1 cellular context compared by ENCODE assay signal in the genomic region with DNA sequence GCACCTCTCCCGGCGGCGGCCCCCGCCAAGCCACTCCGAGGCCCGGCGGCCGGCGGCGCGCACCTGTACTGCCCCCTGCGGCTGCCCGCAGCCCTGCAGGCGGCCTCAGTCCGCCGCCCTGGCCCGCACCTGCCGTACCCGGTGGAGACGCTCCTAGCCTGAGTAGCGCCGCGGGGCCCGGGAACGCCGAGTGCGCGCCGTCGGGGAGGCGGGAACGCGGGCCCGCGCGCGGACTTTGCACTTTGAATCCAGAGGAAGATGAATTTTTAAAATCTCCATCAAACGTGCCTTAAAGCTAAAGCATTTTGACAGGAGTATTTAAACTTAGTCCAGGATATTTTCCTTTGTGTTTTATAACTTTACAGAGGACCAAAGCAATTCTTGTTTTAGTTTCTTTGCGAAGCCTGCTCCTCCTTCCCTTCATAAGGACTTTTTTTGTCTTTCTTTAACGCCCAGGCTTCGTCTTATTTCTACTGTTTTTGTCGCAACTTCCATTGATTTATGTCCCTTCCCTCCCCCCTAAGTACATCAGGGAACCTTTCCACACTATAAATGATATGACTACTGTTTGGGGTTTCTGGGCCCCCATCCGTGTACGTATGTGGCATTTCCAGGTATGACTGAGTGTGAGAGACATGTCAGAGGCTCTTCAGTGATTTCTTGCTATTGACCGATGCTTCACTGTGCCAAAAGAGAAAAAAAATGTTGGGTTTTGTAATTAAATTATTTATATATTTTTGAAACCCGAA.
A peak's percentile ranks its signal among the peaks of the same experiment; 100 is the strongest.
TF ChIP-seq lines count a peak whose summit lies in the region.

No MANE protein-coding gene starts in this region.

TF ChIP-seq in HepG2, 621 proteins besides CTCF, POLR2A, EP300 and RAD21 (continued from another document and continues in another):
- TF ChIP-seq ZBTB2 (CRISPR knock-in tag; IDR thresholded peaks at IDR 0.05; ENCODE audit: low read depth) (peak; percentile 75), ZBTB21 (CRISPR knock-in tag; IDR thresholded peaks at IDR 0.05) (no peak), ZSCAN21 (CRISPR knock-in tag; IDR thresholded peaks at IDR 0.05; ENCODE audit: borderline replicate concordance) (0 out of 2 replicates have a peak, but pooled peaks have one; percentile 32), ZKSCAN8 (CRISPR knock-in tag; IDR thresholded peaks at IDR 0.05; ENCODE audit: borderline replicate concordance) (no peak; the same call in 1 of the 2 replicates), ZKSCAN1 (IDR thresholded peaks at IDR 0.05; ENCODE audit: low read length) (no peak), KLF11 (CRISPR knock-in tag; IDR thresholded peaks at IDR 0.05) (no peak), MAZ (IDR thresholded peaks at IDR 0.05; ENCODE audit: borderline replicate concordance, low read depth, low read length) (0 out of 2 replicates have a peak, but pooled peaks have one; percentile 40), MAZ (CRISPR knock-in tag; IDR thresholded peaks at IDR 0.05; ENCODE audit: low read depth) (peak; percentile 77), ZC3H13 (CRISPR knock-in tag; IDR thresholded peaks at IDR 0.05) (peak; percentile 100), ZBTB7B (CRISPR knock-in tag; IDR thresholded peaks at IDR 0.05) (0 out of 2 replicates have a peak, but pooled peaks have one; percentile 3), HNF4G (IDR thresholded peaks at IDR 0.05; ENCODE audit: borderline replicate concordance, low read depth, low read length) (peak; percentile 96), HNF4G (CRISPR knock-in tag; IDR thresholded peaks at IDR 0.05; ENCODE audit: borderline replicate concordance, low read depth) (peak; percentile 88), SP5 (CRISPR knock-in tag; IDR thresholded peaks at IDR 0.05; ENCODE audit: borderline replicate concordance, low read depth) (0 out of 2 replicates have a peak, but pooled peaks have one; percentile 10), ZNF180 (CRISPR knock-in tag; IDR thresholded peaks at IDR 0.05; ENCODE audit: borderline replicate concordance, low read depth) (no peak), ZBTB25 (CRISPR knock-in tag; IDR thresholded peaks at IDR 0.05) (peak; percentile 71; the same call in 1 of the 2 replicates), ZNF331 (CRISPR knock-in tag; IDR thresholded peaks at IDR 0.05) (peak; percentile 66), ZFY (CRISPR knock-in tag; IDR thresholded peaks at IDR 0.05) (peak; percentile 70), FOXO1 (CRISPR knock-in tag; IDR thresholded peaks at IDR 0.05) (no peak), SRSF4 (IDR thresholded peaks at IDR 0.05; ENCODE audit: low read depth, low read length, poor library complexity, severe bottlenecking) (no peak), ZNF615 (CRISPR knock-in tag; IDR thresholded peaks at IDR 0.05; ENCODE audit: borderline replicate concordance) (no peak), PHB2 (IDR thresholded peaks at IDR 0.05; ENCODE audit: partially characterized antibody) (no peak), ARID2 (CRISPR knock-in tag; IDR thresholded peaks at IDR 0.05; ENCODE audit: borderline replicate concordance) (no peak), NFYB (CRISPR knock-in tag; IDR thresholded peaks at IDR 0.05) (no peak), PCBP1 (IDR thresholded peaks at IDR 0.05; ENCODE audit: borderline replicate concordance, low read depth, low read length) (no peak), U2AF1 (optimal IDR thresholded peaks at IDR 0.05; ENCODE audit: low read depth, low read length) (no peak), MAFG (CRISPR knock-in tag; IDR thresholded peaks at IDR 0.05) (no peak), ZHX1 (CRISPR knock-in tag; IDR thresholded peaks at IDR 0.05; ENCODE audit: low read depth) (0 out of 2 replicates have a peak, but pooled peaks have one; percentile 18), SYNCRIP (IDR thresholded peaks at IDR 0.05; ENCODE audit: insufficient read depth, low read depth, low read length) (no peak)
- TF ChIP-seq, protein P1, sequence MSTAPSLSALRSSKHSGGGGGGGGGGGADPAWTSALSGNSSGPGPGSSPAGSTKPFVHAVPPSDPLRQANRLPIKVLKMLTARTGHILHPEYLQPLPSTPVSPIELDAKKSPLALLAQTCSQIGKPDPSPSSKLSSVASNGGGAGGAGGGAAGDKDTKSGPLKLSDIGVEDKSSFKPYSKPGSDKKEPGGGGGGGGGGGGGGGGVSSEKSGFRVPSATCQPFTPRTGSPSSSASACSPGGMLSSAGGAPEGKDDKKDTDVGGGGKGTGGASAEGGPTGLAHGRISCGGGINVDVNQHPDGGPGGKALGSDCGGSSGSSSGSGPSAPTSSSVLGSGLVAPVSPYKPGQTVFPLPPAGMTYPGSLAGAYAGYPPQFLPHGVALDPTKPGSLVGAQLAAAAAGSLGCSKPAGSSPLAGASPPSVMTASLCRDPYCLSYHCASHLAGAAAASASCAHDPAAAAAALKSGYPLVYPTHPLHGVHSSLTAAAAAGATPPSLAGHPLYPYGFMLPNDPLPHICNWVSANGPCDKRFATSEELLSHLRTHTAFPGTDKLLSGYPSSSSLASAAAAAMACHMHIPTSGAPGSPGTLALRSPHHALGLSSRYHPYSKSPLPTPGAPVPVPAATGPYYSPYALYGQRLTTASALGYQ (CRISPR knock-in tag; IDR thresholded peaks at IDR 0.05): peak; percentile 57; the same call in 1 of the 2 replicates
- TF ChIP-seq, protein P2, sequence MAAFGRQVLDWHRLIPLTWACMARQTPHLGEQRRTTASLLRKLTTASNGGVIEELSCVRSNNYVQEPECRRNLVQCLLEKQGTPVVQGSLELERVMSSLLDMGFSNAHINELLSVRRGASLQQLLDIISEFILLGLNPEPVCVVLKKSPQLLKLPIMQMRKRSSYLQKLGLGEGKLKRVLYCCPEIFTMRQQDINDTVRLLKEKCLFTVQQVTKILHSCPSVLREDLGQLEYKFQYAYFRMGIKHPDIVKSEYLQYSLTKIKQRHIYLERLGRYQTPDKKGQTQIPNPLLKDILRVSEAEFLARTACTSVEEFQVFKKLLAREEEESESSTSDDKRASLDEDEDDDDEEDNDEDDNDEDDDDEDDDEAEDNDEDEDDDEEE (CRISPR knock-in tag; IDR thresholded peaks at IDR 0.05): no peak
- TF ChIP-seq, protein P3, sequence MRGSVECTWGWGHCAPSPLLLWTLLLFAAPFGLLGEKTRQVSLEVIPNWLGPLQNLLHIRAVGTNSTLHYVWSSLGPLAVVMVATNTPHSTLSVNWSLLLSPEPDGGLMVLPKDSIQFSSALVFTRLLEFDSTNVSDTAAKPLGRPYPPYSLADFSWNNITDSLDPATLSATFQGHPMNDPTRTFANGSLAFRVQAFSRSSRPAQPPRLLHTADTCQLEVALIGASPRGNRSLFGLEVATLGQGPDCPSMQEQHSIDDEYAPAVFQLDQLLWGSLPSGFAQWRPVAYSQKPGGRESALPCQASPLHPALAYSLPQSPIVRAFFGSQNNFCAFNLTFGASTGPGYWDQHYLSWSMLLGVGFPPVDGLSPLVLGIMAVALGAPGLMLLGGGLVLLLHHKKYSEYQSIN (CRISPR knock-in tag; IDR thresholded peaks at IDR 0.05; ENCODE audit: borderline replicate concordance): no peak
- TF ChIP-seq, protein P4, sequence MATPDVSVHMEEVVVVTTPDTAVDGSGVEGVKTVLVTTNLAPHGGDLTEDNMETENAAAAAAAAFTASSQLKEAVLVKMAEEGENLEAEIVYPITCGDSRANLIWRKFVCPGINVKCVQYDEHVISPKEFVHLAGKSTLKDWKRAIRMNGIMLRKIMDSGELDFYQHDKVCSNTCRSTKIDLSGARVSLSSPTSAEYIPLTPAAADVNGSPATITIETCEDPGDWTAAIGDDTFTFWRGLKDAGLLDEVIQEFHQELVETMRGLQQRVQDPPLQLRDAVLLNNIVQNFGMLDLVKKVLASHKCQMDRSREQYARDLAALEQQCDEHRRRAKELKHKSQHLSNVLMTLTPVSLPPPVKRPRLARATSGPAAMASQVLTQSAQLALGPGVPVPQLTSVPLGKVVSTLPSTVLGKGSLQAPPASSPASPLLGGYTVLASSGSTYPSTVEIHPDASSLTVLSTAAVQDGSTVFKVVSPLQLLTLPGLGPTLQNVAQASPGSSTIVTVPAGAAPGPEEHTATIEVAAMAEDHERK (CRISPR knock-in tag; IDR thresholded peaks at IDR 0.05; ENCODE audit: low read depth): 0 out of 2 replicates have a peak, but pooled peaks have one; percentile 13
- TF ChIP-seq, protein P5, sequence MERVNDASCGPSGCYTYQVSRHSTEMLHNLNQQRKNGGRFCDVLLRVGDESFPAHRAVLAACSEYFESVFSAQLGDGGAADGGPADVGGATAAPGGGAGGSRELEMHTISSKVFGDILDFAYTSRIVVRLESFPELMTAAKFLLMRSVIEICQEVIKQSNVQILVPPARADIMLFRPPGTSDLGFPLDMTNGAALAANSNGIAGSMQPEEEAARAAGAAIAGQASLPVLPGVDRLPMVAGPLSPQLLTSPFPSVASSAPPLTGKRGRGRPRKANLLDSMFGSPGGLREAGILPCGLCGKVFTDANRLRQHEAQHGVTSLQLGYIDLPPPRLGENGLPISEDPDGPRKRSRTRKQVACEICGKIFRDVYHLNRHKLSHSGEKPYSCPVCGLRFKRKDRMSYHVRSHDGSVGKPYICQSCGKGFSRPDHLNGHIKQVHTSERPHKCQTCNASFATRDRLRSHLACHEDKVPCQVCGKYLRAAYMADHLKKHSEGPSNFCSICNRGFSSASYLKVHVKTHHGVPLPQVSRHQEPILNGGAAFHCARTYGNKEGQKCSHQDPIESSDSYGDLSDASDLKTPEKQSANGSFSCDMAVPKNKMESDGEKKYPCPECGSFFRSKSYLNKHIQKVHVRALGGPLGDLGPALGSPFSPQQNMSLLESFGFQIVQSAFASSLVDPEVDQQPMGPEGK (CRISPR knock-in tag; IDR thresholded peaks at IDR 0.05): peak; percentile 40
- TF ChIP-seq, protein P6, sequence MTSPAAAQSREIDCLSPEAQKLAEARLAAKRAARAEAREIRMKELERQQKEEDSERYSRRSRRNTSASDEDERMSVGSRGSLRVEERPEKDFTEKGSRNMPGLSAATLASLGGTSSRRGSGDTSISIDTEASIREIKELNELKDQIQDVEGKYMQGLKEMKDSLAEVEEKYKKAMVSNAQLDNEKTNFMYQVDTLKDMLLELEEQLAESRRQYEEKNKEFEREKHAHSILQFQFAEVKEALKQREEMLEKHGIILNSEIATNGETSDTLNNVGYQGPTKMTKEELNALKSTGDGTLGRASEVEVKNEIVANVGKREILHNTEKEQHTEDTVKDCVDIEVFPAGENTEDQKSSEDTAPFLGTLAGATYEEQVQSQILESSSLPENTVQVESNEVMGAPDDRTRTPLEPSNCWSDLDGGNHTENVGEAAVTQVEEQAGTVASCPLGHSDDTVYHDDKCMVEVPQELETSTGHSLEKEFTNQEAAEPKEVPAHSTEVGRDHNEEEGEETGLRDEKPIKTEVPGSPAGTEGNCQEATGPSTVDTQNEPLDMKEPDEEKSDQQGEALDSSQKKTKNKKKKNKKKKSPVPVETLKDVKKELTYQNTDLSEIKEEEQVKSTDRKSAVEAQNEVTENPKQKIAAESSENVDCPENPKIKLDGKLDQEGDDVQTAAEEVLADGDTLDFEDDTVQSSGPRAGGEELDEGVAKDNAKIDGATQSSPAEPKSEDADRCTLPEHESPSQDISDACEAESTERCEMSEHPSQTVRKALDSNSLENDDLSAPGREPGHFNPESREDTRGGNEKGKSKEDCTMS (CRISPR knock-in tag; conservative IDR thresholded peaks at IDR 0.05): no peak
- TF ChIP-seq, protein P7, sequence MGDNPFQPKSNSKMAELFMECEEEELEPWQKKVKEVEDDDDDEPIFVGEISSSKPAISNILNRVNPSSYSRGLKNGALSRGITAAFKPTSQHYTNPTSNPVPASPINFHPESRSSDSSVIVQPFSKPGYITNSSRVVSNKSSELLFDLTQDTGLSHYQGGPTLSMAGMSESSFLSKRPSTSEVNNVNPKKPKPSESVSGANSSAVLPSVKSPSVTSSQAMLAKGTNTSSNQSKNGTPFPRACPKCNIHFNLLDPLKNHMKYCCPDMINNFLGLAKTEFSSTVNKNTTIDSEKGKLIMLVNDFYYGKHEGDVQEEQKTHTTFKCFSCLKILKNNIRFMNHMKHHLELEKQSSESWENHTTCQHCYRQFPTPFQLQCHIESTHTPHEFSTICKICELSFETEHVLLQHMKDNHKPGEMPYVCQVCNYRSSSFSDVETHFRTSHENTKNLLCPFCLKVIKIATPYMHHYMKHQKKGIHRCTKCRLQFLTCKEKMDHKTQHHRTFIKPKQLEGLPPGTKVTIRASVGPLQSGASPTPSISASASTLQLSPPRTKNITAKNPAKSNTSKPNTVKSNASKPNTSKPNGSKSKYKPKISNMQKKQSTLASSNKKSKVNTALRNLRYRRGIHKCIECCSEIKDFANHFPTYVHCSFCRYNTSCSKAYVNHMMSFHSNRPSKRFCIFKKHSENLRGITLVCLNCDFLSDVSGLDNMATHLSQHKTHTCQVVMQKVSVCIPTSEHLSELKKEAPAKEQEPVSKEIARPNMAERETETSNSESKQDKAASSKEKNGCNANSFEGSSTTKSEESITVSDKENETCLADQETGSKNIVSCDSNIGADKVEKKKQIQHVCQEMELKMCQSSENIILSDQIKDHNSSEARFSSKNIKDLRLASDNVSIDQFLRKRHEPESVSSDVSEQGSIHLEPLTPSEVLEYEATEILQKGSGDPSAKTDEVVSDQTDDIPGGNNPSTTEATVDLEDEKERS (CRISPR knock-in tag; IDR thresholded peaks at IDR 0.05): no peak
